1 cellular context compared by ENCODE assay signal in the genomic region with DNA sequence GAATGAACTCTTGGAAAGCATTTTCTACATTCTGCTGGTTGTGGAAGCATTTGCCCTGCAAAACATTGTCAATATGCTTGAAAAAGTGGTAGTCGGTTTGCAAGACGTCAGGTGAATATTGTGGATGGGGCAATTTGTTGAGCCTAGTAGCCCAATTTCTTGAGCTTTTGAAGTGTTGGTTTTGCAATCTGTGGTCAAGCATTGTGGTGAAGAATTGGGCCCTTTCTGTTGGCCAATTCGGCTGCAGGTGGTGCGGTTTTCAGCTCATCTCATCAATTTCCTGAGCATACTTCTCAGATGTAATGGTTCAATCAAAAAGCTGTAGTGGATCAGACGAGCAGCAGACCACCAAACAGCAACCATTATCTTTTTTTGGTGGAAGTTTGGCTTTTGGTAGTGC.
TF ChIP-seq lines count a peak whose summit lies in the region.

No MANE protein-coding gene starts in this region.

TF ChIP-seq in H1, 55 proteins besides CTCF, POLR2A, EP300 and RAD21 (continued from another document):
- TF ChIP-seq, protein P1, sequence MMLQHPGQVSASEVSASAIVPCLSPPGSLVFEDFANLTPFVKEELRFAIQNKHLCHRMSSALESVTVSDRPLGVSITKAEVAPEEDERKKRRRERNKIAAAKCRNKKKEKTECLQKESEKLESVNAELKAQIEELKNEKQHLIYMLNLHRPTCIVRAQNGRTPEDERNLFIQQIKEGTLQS (IDR thresholded peaks at IDR 0.05; ENCODE audit: insufficient read depth, low read depth, low read length), result no peak
- TF ChIP-seq CBX5 (IDR thresholded peaks at IDR 0.05; ENCODE audit: low read depth, low read length) (no peak), SIX5 (IDR thresholded peaks at IDR 0.05; ENCODE audit: low read depth, low read length) (no peak)
